Comparison of ENCODE assay signal across 18 cellular contexts in genomic region chr4:185771696-185772390, GRCh38. TPM values are rescaled to one million over a fixed set of nuclear protein-coding genes. Genes with fewer than 3 reads are reported as not detected.
A peak's percentile ranks its signal among the peaks of the same experiment; 100 is the strongest.
DNase-seq lines count a peak whose midpoint lies in the region; TF ChIP-seq lines count a peak whose summit lies in the region.
"Had no signal": no experiment of that assay in that cellular context is flagged by ENCODE, and none has a peak within 500 bp of the region (broad histone marks: within the 10 kb centered on the region; RNA-seq: fewer than 3 reads in every experiment).

No MANE protein-coding gene starts in this region.

- H3K79me2 ChIP-seq in KMS-11 (ENCODE audit: insufficient read depth, low read depth) = no peaks in the 10 kb centered on the region

- POLR2A ChIA-PET in CD4-positive, alpha-beta memory T cell (lab: Charles Lee; ENCODE audit: partially characterized antibody) = no interaction called here

- H3K27me3 ChIP-seq in KMS-11 (ENCODE audit: insufficient read depth, low read depth) (peaks cover 16% of the 10 kb centered on the region; the same call in 1 of the 2 replicates), tibial artery (no peaks in the 10 kb centered on the region)
- H3K27me3 ChIP-seq in CD4-positive, alpha-beta memory T cell (ENCODE audit: insufficient read depth, low read length) = no peaks in the 10 kb centered on the region

- no peaks in the 10 kb centered on the region for H4K20me1 ChIP-seq in KMS-11 (ENCODE audit: insufficient read depth)

- H3K36me3 Mint-ChIP-seq in chondrocyte (ENCODE audit: low read depth) = no peaks in the 10 kb centered on the region
- H3K36me3 Mint-ChIP-seq in CD4-positive, alpha-beta memory T cell = no peaks in the 10 kb centered on the region

- H3K4me2 ChIP-seq in KMS-11 = peak overlapping the region; percentile 44; the same call in 1 of the 2 replicates

- H3K27ac Mint-ChIP-seq in chondrocyte (ENCODE audit: unreplicated experiment) = peak overlapping the region; percentile 91
- H3K27ac Mint-ChIP-seq in CD4-positive, alpha-beta memory T cell = no peak overlapping the region
- H3K27ac Mint-ChIP-seq: activated naive CD4-positive, alpha-beta T cell treated with anti-CD3 and anti-CD28 coated beads for 36 hours; T-helper 2 cell treated with Interferon-gamma antibody and Interleukin-4, amounts not matched to agents 5 μg/mL and 100 μg/mL, for 36 hours had no signal

- H3K36me3 ChIP-seq in KMS-11 (ENCODE audit: insufficient read depth) (no peaks in the 10 kb centered on the region), tibial artery (no peaks in the 10 kb centered on the region)
- no peaks in the 10 kb centered on the region for H3K36me3 ChIP-seq in CD4-positive, alpha-beta memory T cell (ENCODE audit: insufficient read depth, low read length)

- H3K27me3 Mint-ChIP-seq in chondrocyte (ENCODE audit: low read depth) = no peaks in the 10 kb centered on the region
- H3K27me3 Mint-ChIP-seq in CD4-positive, alpha-beta memory T cell = peaks cover 2 to 4% of the 10 kb centered on the region in 2 donors

- no peaks in the 10 kb centered on the region for H3K9me3 ChIP-seq in tibial artery
- no peaks in the 10 kb centered on the region for H3K9me3 ChIP-seq in CD4-positive, alpha-beta memory T cell (ENCODE audit: control insufficient read depth in 1 of 2, low read length in 2 of 2)

- peak overlapping the region; percentile 82 for H3K4me3 Mint-ChIP-seq in chondrocyte (ENCODE audit: unreplicated experiment)
- H3K4me3 Mint-ChIP-seq in CD4-positive, alpha-beta memory T cell = no peak overlapping the region
- H3K4me3 Mint-ChIP-seq: activated naive CD4-positive, alpha-beta T cell treated with anti-CD3 and anti-CD28 coated beads for 36 hours; T-helper 2 cell treated with Interferon-gamma antibody and Interleukin-4, amounts not matched to agents 5 μg/mL and 100 μg/mL, for 36 hours had no signal

- H3K27ac ChIP-seq in KMS-11 (no peak overlapping the region), tibial artery (peak overlapping the region; percentile 89 to 96)
- H3K27ac ChIP-seq in CD4-positive, alpha-beta memory T cell (ENCODE audit: low read depth, low read length) = no peak overlapping the region

- peaks cover 20% of the 10 kb centered on the region for H3K4me1 ChIP-seq in KMS-11 (ENCODE audit: low read depth, poor library complexity, severe bottlenecking)
- peaks cover 0 to 51% (median 8%) of the 10 kb centered on the region in 4 donors for H3K4me1 ChIP-seq in tibial artery
- no peaks in the 10 kb centered on the region for H3K4me1 ChIP-seq in CD4-positive, alpha-beta memory T cell (ENCODE audit: insufficient read depth, low read length)

- peaks cover 3% of the 10 kb centered on the region for H3K9me3 Mint-ChIP-seq in chondrocyte (ENCODE audit: low read depth)
- peaks cover 0 to 16% (median 10%) of the 10 kb centered on the region in 8 donors for H3K9me3 Mint-ChIP-seq in CD4-positive, alpha-beta memory T cell
- H3K9me3 Mint-ChIP-seq: T-helper 2 cell treated with Interferon-gamma antibody and Interleukin-4, amounts not matched to agents 5 μg/mL and 100 μg/mL, for 36 hours had no signal

- H3K4me3 ChIP-seq in KMS-11 (IDR thresholded peaks at IDR 0.05; ENCODE audit: insufficient read depth, low read depth, low read length) = no peak overlapping the region
- H3K4me3 ChIP-seq in tibial artery = peak overlapping the region; percentile 61
- H3K4me3 ChIP-seq in CD4-positive, alpha-beta memory T cell (ENCODE audit: low read length in 2 of 2) = no peak overlapping the region

- no peak for TF ChIP-seq CTCF in KMS-11 (conservative IDR thresholded peaks at IDR 0.05; ENCODE audit: low read depth, low read length)
- TF ChIP-seq CTCF in chondrocyte (IDR thresholded peaks at IDR 0.05) = no peak
- TF ChIP-seq CTCF in tibial artery (IDR thresholded peaks at IDR 0.05) = no peak

- no peak overlapping the region for H3K9ac ChIP-seq in KMS-11

- CTCF ChIA-PET in CD4-positive, alpha-beta memory T cell (lab: Charles Lee; ENCODE audit: partially characterized antibody) = no interaction called here

- intact Hi-C loops in tibial artery (cut with DNase I; ENCODE audit: low total_unique reads) = loop anchor here (5.0 to 10.0 kb wide), 4 partner anchors 35 to 255 kb away; no protein-coding TSS in a partner anchor
- intact Hi-C loops in CD4-positive, alpha-beta memory T cell (cut with micrococcal nuclease) = no loop called here

- H3K4me1 Mint-ChIP-seq in chondrocyte (ENCODE audit: low read depth) = peaks cover 54% of the 10 kb centered on the region
- no peaks in the 10 kb centered on the region for H3K4me1 Mint-ChIP-seq in CD4-positive, alpha-beta memory T cell

- DNase-seq in chondrocyte (ENCODE audit: low spot score) = no peak
- DNase-seq in lung microvascular endothelial cell (ENCODE audit: low read depth in 2 of 2) = peak; percentile 35 to 60
- no peak for DNase-seq in tibial artery
- DNase-seq in stimulated activated CD4-positive, alpha-beta T cell treated with anti-CD3 and anti-CD28 coated beads, Interleukin-2, amount 100 ng/mL, for 24 hours = no peak
- DNase-seq in NCI-H2196 (lab: John Stamatoyannopoulos, UW; ENCODE audit: unreplicated experiment) = no peak
- DNase-seq in CD4-positive, alpha-beta memory T cell = no peak
- DNase-seq: activated CD4-positive, alpha-beta T cell treated with anti-CD3 and anti-CD28 coated beads for 1 hour; activated naive CD4-positive, alpha-beta T cell treated with anti-CD3 and anti-CD28 coated beads for 36 hours; central memory CD4-positive, alpha-beta T cell; DMS79 treated with DMSO at 0.1 percent for 48 hours; islet precursor cell; Kasumi-1; midbrain; NCI-H1436; NCI-H446; nucleus accumbens had no signal

- no peak overlapping the region for H2AFZ ChIP-seq in KMS-11 (ENCODE audit: low read depth)

RNA-seq across cellular contexts. Expression of gene SORBS2, which starts 40.2 kb away (rescaled TPM):
- total RNA-seq in chondrocyte = 41.8 to 105 TPM (median 104 TPM) in 3 replicates
- 94.8 and 143 TPM in 2 replicates for total RNA-seq in lung microvascular endothelial cell
- total RNA-seq in CD4-positive, alpha-beta memory T cell = not detected
- polyA plus RNA-seq in CD4-positive, alpha-beta memory T cell = not detected
- total RNA-seq: activated naive CD4-positive, alpha-beta T cell treated with anti-CD3 and anti-CD28 coated beads for 36 hours had no signal

Comparison
In these comparisons a context has a peak if more than half of its experiments do, and no peak if none do; other contexts are left out.
1. H3K27ac ChIP-seq: peak in tibial artery (2 of 2); none in KMS-11 (single experiment) and CD4-positive, alpha-beta memory T cell (single experiment).
2. H3K4me3 ChIP-seq: peak in tibial artery (2 of 2); none in KMS-11 (single experiment) and CD4-positive, alpha-beta memory T cell (0 of 2).
3. DNase-seq: peak in lung microvascular endothelial cell (2 of 2); none in chondrocyte (single experiment), tibial artery (0 of 2), stimulated activated CD4-positive, alpha-beta T cell treated with anti-CD3 and anti-CD28 coated beads, Interleukin-2, amount 100 ng/mL, for 24 hours (0 of 2), NCI-H2196 (single experiment) and CD4-positive, alpha-beta memory T cell (0 of 5).
4. RNA of gene SORBS2, which starts 40.2 kb away (total RNA-seq): 94.8 to 143 TPM in lung microvascular endothelial cell and 41.8 to 105 TPM in chondrocyte; not detected in CD4-positive, alpha-beta memory T cell; every median in the first group is over 10 times any median in the second.